In the genomic region with DNA sequence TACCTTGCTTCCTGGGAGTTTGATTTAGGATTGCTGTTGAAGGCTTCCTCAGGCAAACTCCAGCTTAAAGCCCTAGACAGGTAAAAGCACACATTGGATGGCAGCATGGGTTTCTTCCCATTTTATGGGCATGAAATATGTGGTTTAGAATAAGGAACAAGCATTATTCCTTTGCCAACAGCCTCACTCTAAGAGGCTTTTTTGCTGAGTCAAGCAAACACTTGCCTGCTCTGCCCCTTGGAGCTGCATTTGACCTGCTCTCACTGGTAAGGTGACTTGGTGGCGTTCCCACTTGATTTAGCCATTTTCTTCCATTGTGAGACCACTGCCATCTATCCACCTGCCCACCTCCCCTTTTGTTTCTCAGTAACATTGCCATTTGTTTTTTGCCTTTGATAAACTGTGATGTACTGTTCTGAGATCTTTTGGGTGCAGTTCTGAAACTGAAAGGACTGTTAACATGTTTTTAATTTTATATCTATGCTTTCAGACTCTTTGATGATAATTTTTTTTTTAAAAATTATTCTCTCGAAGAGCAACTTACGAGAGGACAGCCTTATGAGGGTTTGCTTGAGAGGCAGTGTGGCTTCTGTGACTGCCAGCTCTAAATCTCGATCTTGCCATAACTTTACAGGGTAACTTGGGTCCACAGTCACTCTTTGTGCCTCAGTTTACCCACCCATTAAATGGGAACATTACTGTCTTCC, we compare ENCODE assay signal across 14 cellular contexts.
DNase-seq lines count a peak whose midpoint lies in the region; ATAC-seq and TF ChIP-seq lines count a peak whose summit lies in the region.
"Had no signal": no experiment of that assay in that cellular context is flagged by ENCODE, and none has a peak within 500 bp of the region (broad histone marks: within the 10 kb centered on the region; RNA-seq: fewer than 3 reads in every experiment).

No MANE protein-coding gene starts in this region.

- peaks cover 87% of the 10 kb centered on the region for H3K4me1 ChIP-seq in BLaER1
- H3K4me1 ChIP-seq in CD4-positive, CD25-positive, alpha-beta regulatory T cell (ENCODE audit: control insufficient read depth, insufficient read depth, low read length, poor library complexity, severe bottlenecking) = peaks cover 54% of the 10 kb centered on the region
- H3K4me1 ChIP-seq in foreskin keratinocyte = no peaks in the 10 kb centered on the region
- peaks cover 9 to 18% (median 15%) of the 10 kb centered on the region in 4 donors for H3K4me1 ChIP-seq in stomach
- H3K4me1 ChIP-seq: HAP-1 had no signal

- H3K79me2 ChIP-seq in neural cell (replicated peaks; ENCODE audit: insufficient read depth, low read length) = peaks cover 42% of the 10 kb centered on the region

- peak in 1 of 3 donors; percentile 58 for DNase-seq in CD4-positive, CD25-positive, alpha-beta regulatory T cell
- no peak for DNase-seq in foreskin keratinocyte
- no peak for DNase-seq in stomach
- DNase-seq: CD4-positive, alpha-beta memory T cell; DMS79; GOT3; KBM-7 had no signal

- TF ChIP-seq CTCF in brain (conservative IDR thresholded peaks at IDR 0.05) = no peak
- no peak for TF ChIP-seq CTCF in neural cell (IDR thresholded peaks at IDR 0.05; ENCODE audit: poor library complexity, severe bottlenecking)
- TF ChIP-seq CTCF in foreskin keratinocyte (conservative IDR thresholded peaks at IDR 0.05) = no peak
- TF ChIP-seq CTCF in stomach (IDR thresholded peaks at IDR 0.05) = no peak

- H3K4me2 ChIP-seq in BLaER1 (peak overlapping the region; percentile 90), neural cell (ENCODE audit: low read length) (peak overlapping the region; percentile 76)

- TF ChIP-seq POLR2A in stomach (IDR thresholded peaks at IDR 0.05) = no peak

- TF ChIP-seq EP300 in neural cell (conservative IDR thresholded peaks at IDR 0.05; ENCODE audit: poor library complexity, severe bottlenecking) (no peak), stomach (IDR thresholded peaks at IDR 0.05) (no peak)

- H3K4me3 ChIP-seq in BLaER1 = no peak overlapping the region
- peak overlapping the region; percentile 53 for H3K4me3 ChIP-seq in CD4-positive, CD25-positive, alpha-beta regulatory T cell (ENCODE audit: low read depth, low read length)
- peak overlapping the region; percentile 93 for H3K4me3 ChIP-seq in neural cell (ENCODE audit: low read length)
- no peak overlapping the region for H3K4me3 ChIP-seq in stomach
- H3K4me3 ChIP-seq: GM12878, HAP-1 had no signal

- H4K20me1 ChIP-seq in BLaER1 (peaks cover 27% of the 10 kb centered on the region), neural cell (ENCODE audit: insufficient read depth) (no peaks in the 10 kb centered on the region)

- no peak for TF ChIP-seq RAD21 in neural cell (conservative IDR thresholded peaks at IDR 0.05)

- H3K36me3 Mint-ChIP-seq in CD4-positive, CD25-positive, alpha-beta regulatory T cell = peaks cover 4% of the 10 kb centered on the region
- peaks cover 19% of the 10 kb centered on the region for H3K36me3 Mint-ChIP-seq in brain

- H2AFZ ChIP-seq in neural cell (ENCODE audit: low read depth, low read length) = no peak overlapping the region

- no peaks in the 10 kb centered on the region for H3K9me3 Mint-ChIP-seq in CD4-positive, CD25-positive, alpha-beta regulatory T cell
- peaks cover 0 to 8% (median 0%) of the 10 kb centered on the region in 5 experiments for H3K9me3 Mint-ChIP-seq in brain
- H3K9me3 Mint-ChIP-seq: CD4-positive, alpha-beta memory T cell had no signal

- H3K9me2 ChIP-seq in neural cell (ENCODE audit: insufficient read depth, low read length) = no peaks in the 10 kb centered on the region

- peaks cover 14% of the 10 kb centered on the region for H3K27me3 Mint-ChIP-seq in CD4-positive, CD25-positive, alpha-beta regulatory T cell
- peaks cover 15% of the 10 kb centered on the region for H3K27me3 Mint-ChIP-seq in brain

- H3K4me1 Mint-ChIP-seq in CD4-positive, CD25-positive, alpha-beta regulatory T cell = peaks cover 13 to 76% (median 50%) of the 10 kb centered on the region in 4 donors
- H3K4me1 Mint-ChIP-seq in brain = peaks cover 90% of the 10 kb centered on the region

- peak overlapping the region; percentile 8 to 96 (median 55) for H3K4me3 Mint-ChIP-seq in CD4-positive, CD25-positive, alpha-beta regulatory T cell
- peak overlapping the region in 4 of 5 experiments; percentile 64 to 86 (median 78) for H3K4me3 Mint-ChIP-seq in brain

- peaks cover 42% of the 10 kb centered on the region for H3K27me3 ChIP-seq in BLaER1
- H3K27me3 ChIP-seq in CD4-positive, CD25-positive, alpha-beta regulatory T cell (ENCODE audit: control insufficient read depth, insufficient read depth, low read length) = no peaks in the 10 kb centered on the region
- H3K27me3 ChIP-seq in neural cell (ENCODE audit: insufficient read depth, low read depth, low read length) = no peaks in the 10 kb centered on the region
- H3K27me3 ChIP-seq in foreskin keratinocyte = peaks cover 50% of the 10 kb centered on the region
- peaks cover 17 to 97% (median 26%) of the 10 kb centered on the region in 3 donors for H3K27me3 ChIP-seq in stomach

- no peak overlapping the region for H3K27ac ChIP-seq in BLaER1
- no peak overlapping the region for H3K27ac ChIP-seq in CD4-positive, CD25-positive, alpha-beta regulatory T cell (ENCODE audit: insufficient read depth, low read length, poor library complexity, severe bottlenecking)
- peak overlapping the region; percentile 80 for H3K27ac ChIP-seq in neural cell (ENCODE audit: low read length)
- H3K27ac ChIP-seq in foreskin keratinocyte = no peak overlapping the region
- no peak overlapping the region for H3K27ac ChIP-seq in stomach

- WGBS in stomach, 5 donors = 75 to 81% (median 79%) methylated on average over 4 of the region's 4 CpGs

- H3K36me3 ChIP-seq in BLaER1 (peaks cover 23% of the 10 kb centered on the region), neural cell (ENCODE audit: insufficient read depth, low read length) (peaks cover 9% of the 10 kb centered on the region), stomach (no peaks in the 10 kb centered on the region)
- no peaks in the 10 kb centered on the region for H3K36me3 ChIP-seq in CD4-positive, CD25-positive, alpha-beta regulatory T cell (ENCODE audit: control insufficient read depth, insufficient read depth, low read length)
- H3K36me3 ChIP-seq: HAP-1 had no signal

- H3K9ac ChIP-seq in BLaER1 (no peak overlapping the region), neural cell (ENCODE audit: low read length) (peak overlapping the region; percentile 74)

- H3K9me3 ChIP-seq in BLaER1 (peaks cover 14% of the 10 kb centered on the region), neural cell (ENCODE audit: low read length) (no peaks in the 10 kb centered on the region), stomach (no peaks in the 10 kb centered on the region)
- H3K9me3 ChIP-seq in CD4-positive, CD25-positive, alpha-beta regulatory T cell (ENCODE audit: control insufficient read depth in 2 of 2, low read length in 2 of 2) = no peaks in the 10 kb centered on the region
- H3K9me3 ChIP-seq: HAP-1 had no signal

- peaks cover 6% of the 10 kb centered on the region for H3F3A ChIP-seq in neural cell (ENCODE audit: insufficient read depth, low read length, poor library complexity, severe bottlenecking)

- intact Hi-C loops in stomach (cut with DNase I; ENCODE audit: low total_unique reads) = no loop called here

- peak overlapping the region in 2 of 3 donors; percentile 65 to 86 for H3K27ac Mint-ChIP-seq in CD4-positive, CD25-positive, alpha-beta regulatory T cell
- H3K27ac Mint-ChIP-seq in brain = peak overlapping the region in 1 of 5 experiments; percentile 98

- no peak for ATAC-seq in CD4-positive, CD25-positive, alpha-beta regulatory T cell (ENCODE audit: low read depth in 2 of 2)
- ATAC-seq in GM21390 (IDR thresholded peaks at IDR 0.05; ENCODE audit: unreplicated experiment) (no peak), foreskin keratinocyte (no peak), HG02970 (IDR thresholded peaks at IDR 0.05; ENCODE audit: low FRiP score, unreplicated experiment) (no peak)
- ATAC-seq: GM12878 had no signal

TF ChIP-seq in neural cell, 6 proteins besides CTCF, POLR2A, EP300 and RAD21:
- TF ChIP-seq EZH2 (IDR thresholded peaks at IDR 0.05; ENCODE audit: borderline replicate concordance, insufficient read depth, low read length, poor library complexity, severe bottlenecking) (no peak), MXI1 (conservative IDR thresholded peaks at IDR 0.05; ENCODE audit: poor library complexity, severe bottlenecking) (no peak), TAF1 (IDR thresholded peaks at IDR 0.05; ENCODE audit: low read depth) (no peak), SMC3 (conservative IDR thresholded peaks at IDR 0.05; ENCODE audit: poor library complexity) (no peak), POLR2AphosphoS5 (IDR thresholded peaks at IDR 0.05) (no peak)
- TF ChIP-seq, protein P1, sequence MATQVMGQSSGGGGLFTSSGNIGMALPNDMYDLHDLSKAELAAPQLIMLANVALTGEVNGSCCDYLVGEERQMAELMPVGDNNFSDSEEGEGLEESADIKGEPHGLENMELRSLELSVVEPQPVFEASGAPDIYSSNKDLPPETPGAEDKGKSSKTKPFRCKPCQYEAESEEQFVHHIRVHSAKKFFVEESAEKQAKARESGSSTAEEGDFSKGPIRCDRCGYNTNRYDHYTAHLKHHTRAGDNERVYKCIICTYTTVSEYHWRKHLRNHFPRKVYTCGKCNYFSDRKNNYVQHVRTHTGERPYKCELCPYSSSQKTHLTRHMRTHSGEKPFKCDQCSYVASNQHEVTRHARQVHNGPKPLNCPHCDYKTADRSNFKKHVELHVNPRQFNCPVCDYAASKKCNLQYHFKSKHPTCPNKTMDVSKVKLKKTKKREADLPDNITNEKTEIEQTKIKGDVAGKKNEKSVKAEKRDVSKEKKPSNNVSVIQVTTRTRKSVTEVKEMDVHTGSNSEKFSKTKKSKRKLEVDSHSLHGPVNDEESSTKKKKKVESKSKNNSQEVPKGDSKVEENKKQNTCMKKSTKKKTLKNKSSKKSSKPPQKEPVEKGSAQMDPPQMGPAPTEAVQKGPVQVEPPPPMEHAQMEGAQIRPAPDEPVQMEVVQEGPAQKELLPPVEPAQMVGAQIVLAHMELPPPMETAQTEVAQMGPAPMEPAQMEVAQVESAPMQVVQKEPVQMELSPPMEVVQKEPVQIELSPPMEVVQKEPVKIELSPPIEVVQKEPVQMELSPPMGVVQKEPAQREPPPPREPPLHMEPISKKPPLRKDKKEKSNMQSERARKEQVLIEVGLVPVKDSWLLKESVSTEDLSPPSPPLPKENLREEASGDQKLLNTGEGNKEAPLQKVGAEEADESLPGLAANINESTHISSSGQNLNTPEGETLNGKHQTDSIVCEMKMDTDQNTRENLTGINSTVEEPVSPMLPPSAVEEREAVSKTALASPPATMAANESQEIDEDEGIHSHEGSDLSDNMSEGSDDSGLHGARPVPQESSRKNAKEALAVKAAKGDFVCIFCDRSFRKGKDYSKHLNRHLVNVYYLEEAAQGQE (IDR thresholded peaks at IDR 0.05; ENCODE audit: borderline replicate concordance) = no peak

Comparison
In these comparisons a context has a peak if more than half of its experiments do, and no peak if none do; other contexts are left out.
1. H3K4me3 ChIP-seq: peak in CD4-positive, CD25-positive, alpha-beta regulatory T cell (single experiment) and neural cell (single experiment); none in BLaER1 (single experiment) and stomach (0 of 4).